ENCODE assay signal across 11 cellular contexts in the genomic region with DNA sequence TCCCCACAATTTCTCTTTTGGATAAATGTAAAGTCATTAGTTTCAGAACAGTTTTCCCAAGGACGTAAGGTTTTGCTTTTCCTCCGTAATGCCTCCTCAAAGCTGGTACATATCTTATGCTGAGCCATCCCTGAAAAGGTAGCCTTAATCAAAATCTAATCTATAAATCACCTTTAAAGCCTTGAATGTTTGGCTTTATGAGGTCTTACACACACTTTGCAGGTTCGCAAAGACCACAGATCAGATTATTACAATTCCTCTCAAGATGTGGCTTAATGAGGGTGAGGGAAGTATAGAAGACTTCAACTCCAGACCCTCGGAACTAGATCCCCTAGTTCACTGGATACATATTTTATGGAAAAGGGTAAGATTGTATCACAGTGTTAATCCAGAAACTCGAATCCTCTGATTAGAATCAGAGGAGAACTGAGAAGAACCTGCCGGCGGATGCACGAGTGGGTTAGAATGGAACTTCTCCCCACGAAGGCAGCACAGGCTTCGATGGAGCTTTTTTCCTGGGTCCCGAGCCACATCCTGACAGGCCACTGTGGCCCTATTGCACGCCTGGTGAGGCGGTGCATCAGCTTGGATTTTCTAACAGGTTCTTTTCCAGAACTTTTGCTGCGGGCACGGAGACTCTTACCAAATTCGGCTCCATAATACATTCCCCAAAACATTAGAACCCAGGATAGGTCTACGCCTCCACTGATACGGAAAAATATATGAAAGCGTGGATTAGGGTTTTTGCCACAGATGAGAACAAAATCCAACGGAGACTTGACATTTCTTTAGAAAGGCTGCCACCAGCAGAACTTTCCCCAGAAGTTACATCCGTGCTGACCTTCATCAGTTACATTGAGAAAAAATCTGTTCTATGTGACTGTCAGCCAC. TPM values are rescaled to one million over a fixed set of nuclear protein-coding genes. Genes with fewer than 3 reads are reported as not detected.
DNase-seq lines count a peak whose midpoint lies in the region; ATAC-seq and TF ChIP-seq lines count a peak whose summit lies in the region.
"Had no signal": no experiment of that assay in that cellular context is flagged by ENCODE, and none has a peak within 500 bp of the region (broad histone marks: within the 10 kb centered on the region; RNA-seq: fewer than 3 reads in every experiment).

No MANE protein-coding gene starts in this region.

- H3K36me3 ChIP-seq in ectodermal cell (ENCODE audit: control insufficient read depth, insufficient read depth, low read length) (no peaks in the 10 kb centered on the region), mesodermal cell (ENCODE audit: control insufficient read depth, insufficient read depth, low read length) (no peaks in the 10 kb centered on the region), tibial nerve (no peaks in the 10 kb centered on the region), A673 (ENCODE audit: insufficient read depth, low read length, poor library complexity, severe bottlenecking) (no peaks in the 10 kb centered on the region)
- H3K36me3 ChIP-seq: transverse colon had no signal

- H3K4me3 ChIP-seq in ectodermal cell (ENCODE audit: insufficient read depth, low read depth, low read length) (peak overlapping the region; percentile 41), mesodermal cell (ENCODE audit: extremely low read depth, insufficient read depth, low read length, poor library complexity, severe bottlenecking) (peak overlapping the region; percentile 27), tibial nerve (peak overlapping the region; percentile 28 to 62 (median 38)), A673 (ENCODE audit: low read depth, low read length, poor library complexity, severe bottlenecking) (no peak overlapping the region)

- no peak for TF ChIP-seq EP300 in tibial nerve (IDR thresholded peaks at IDR 0.05)

- no peak for ATAC-seq in activated T-cell treated with anti-CD3 and anti-CD28 coated beads, Interleukin-2, amount 50 U/mL, for 72 hours (replicated peaks in 1 of 2)
- no peak for ATAC-seq in HG02885 (IDR thresholded peaks at IDR 0.05; ENCODE audit: poor library complexity, unreplicated experiment)

- DNase-seq in activated T-cell treated with anti-CD3 and anti-CD28 coated beads, Interleukin-2, amount 50 U/mL, for 72 hours: no peak
- DNase-seq in activated T-cell treated with anti-CD3 and anti-CD28 coated beads for 4 hours (no peak), tibial nerve (ENCODE audit: low spot score in 2 of 2) (no peak), A673 (ENCODE audit: low spot score) (no peak), GDM1 (lab: John Stamatoyannopoulos, UW) (no peak)
- DNase-seq: activated CD4-positive, CD25-positive, alpha-beta regulatory T cell treated with anti-CD3 and anti-CD28 coated beads, Interleukin-2, amount 50 U/mL, for 72 hours; transverse colon had no signal

- H3K9me3 ChIP-seq in ectodermal cell (ENCODE audit: control insufficient read depth, low read length) (no peaks in the 10 kb centered on the region), mesodermal cell (ENCODE audit: control insufficient read depth, low read length) (no peaks in the 10 kb centered on the region), tibial nerve (no peaks in the 10 kb centered on the region), A673 (ENCODE audit: low read depth, low read length, poor library complexity, severe bottlenecking) (no peaks in the 10 kb centered on the region)
- H3K9me3 ChIP-seq: transverse colon had no signal

- CTCF ChIA-PET in A673 (lab: Charles Lee): no interaction called here

- no peak for TF ChIP-seq POLR2A in tibial nerve (IDR thresholded peaks at IDR 0.05)

- H3K27me3 ChIP-seq in ectodermal cell (ENCODE audit: control insufficient read depth, insufficient read depth, low read length, poor library complexity, severe bottlenecking) (peaks cover 56% of the 10 kb centered on the region), tibial nerve (peaks cover 0 to 29% of the 10 kb centered on the region in 2 donors), A673 (replicated peaks; ENCODE audit: insufficient read depth, low read depth, low read length, poor library complexity) (peaks cover 100% of the 10 kb centered on the region)

- H3K27ac Mint-ChIP-seq in activated T-cell treated with anti-CD3 and anti-CD28 coated beads, Interleukin-2, amount 50 U/mL, for 72 hours: no peak overlapping the region

- intact Hi-C loops in A673 (cut with micrococcal nuclease; ENCODE audit: unreplicated experiment): no loop called here

- H3K27me3 Mint-ChIP-seq in activated T-cell treated with anti-CD3 and anti-CD28 coated beads, Interleukin-2, amount 50 U/mL, for 72 hours (ENCODE audit: low read depth): peaks cover 86% of the 10 kb centered on the region

- peaks cover 0 to 2% of the 10 kb centered on the region in 2 donors for H3K36me3 Mint-ChIP-seq in activated T-cell treated with anti-CD3 and anti-CD28 coated beads, Interleukin-2, amount 50 U/mL, for 72 hours (ENCODE audit: insufficient read depth in 2 of 2)

- H3K4me1 ChIP-seq in ectodermal cell (ENCODE audit: control insufficient read depth, insufficient read depth, low read length): peaks cover 15% of the 10 kb centered on the region
- no peaks in the 10 kb centered on the region for H3K4me1 ChIP-seq in mesodermal cell (ENCODE audit: control insufficient read depth, insufficient read depth, low read length, poor library complexity, severe bottlenecking)
- peaks cover 0 to 27% (median 5%) of the 10 kb centered on the region in 4 donors for H3K4me1 ChIP-seq in tibial nerve
- no peaks in the 10 kb centered on the region for H3K4me1 ChIP-seq in A673 (ENCODE audit: insufficient read depth, low read length, poor library complexity, severe bottlenecking)

- no peaks in the 10 kb centered on the region for H3K4me1 Mint-ChIP-seq in activated T-cell treated with anti-CD3 and anti-CD28 coated beads, Interleukin-2, amount 50 U/mL, for 72 hours (ENCODE audit: low read depth)

- WGBS in ectodermal cell, 2 experiments: 65 to 66% methylated on average over 21 of the region's 21 CpGs
- 58 to 59% methylated on average over 15 to 16 of the region's 21 CpGs for WGBS in mesodermal cell (ENCODE audit: insufficient coverage in 2 of 2), 2 experiments
- 32 to 47% methylated on average over 21 of the region's 21 CpGs for WGBS in tibial nerve, 2 donors

- no peaks in the 10 kb centered on the region for H3K9me3 Mint-ChIP-seq in activated T-cell treated with anti-CD3 and anti-CD28 coated beads, Interleukin-2, amount 50 U/mL, for 72 hours

- H3K4me3 Mint-ChIP-seq in activated T-cell treated with anti-CD3 and anti-CD28 coated beads, Interleukin-2, amount 50 U/mL, for 72 hours: peak overlapping the region; percentile 57 to 65

- POLR2A ChIA-PET in A673 (lab: Charles Lee; ENCODE audit: low non-redundant PET): no interaction called here

- H3K27ac ChIP-seq in ectodermal cell (ENCODE audit: insufficient read depth, low read depth, low read length, poor library complexity, severe bottlenecking): no peak overlapping the region
- no peak overlapping the region for H3K27ac ChIP-seq in mesodermal cell (ENCODE audit: low read depth, low read length, severe bottlenecking)
- peak overlapping the region; percentile 78 to 92 (median 84) for H3K27ac ChIP-seq in tibial nerve
- no peak overlapping the region for H3K27ac ChIP-seq in A673 (ENCODE audit: low read depth, low read length, poor library complexity, severe bottlenecking)

- no TSS peak for BruUV-seq in A673 (replicated peaks; lab: Mats Ljungman, UMichigan)

- no peak for TF ChIP-seq CTCF in tibial nerve (IDR thresholded peaks at IDR 0.05)
- TF ChIP-seq CTCF in A673 (conservative IDR thresholded peaks at IDR 0.05; ENCODE audit: low read depth, low read length): no peak

RNA-seq across cellular contexts. Expression of gene CTXND1, which starts 1.2 kb away (rescaled TPM):
- total RNA-seq in activated T-cell treated with anti-CD3 and anti-CD28 coated beads, Interleukin-2, amount 50 U/mL, for 72 hours: not detected
- polyA plus RNA-seq in ectodermal cell (2013, experiment 1 of 4): 0.80 TPM
- polyA plus RNA-seq in ectodermal cell (2013, experiment 2 of 4): 0.53 TPM
- 1.5 TPM for polyA plus RNA-seq in ectodermal cell (2013, experiment 3 of 4)
- polyA plus RNA-seq in ectodermal cell (2013, experiment 4 of 4): 1.7 TPM
- 0.04 TPM for polyA plus RNA-seq in mesodermal cell (2013, experiment 1 of 2)
- not detected for polyA plus RNA-seq in mesodermal cell (2013, experiment 2 of 2)
- total RNA-seq in tibial nerve (1 to 10 TPM; 1.8 to 3.7 (median 2.6) TPM), A673 (2021) (not detected in 2 replicates)
- total RNA-seq: mesenteric fat pad had no signal

Comparison
In these comparisons a context has a peak if more than half of its experiments do, and no peak if none do; other contexts are left out.
1. H3K27ac ChIP-seq: peak in tibial nerve (4 of 4); none in ectodermal cell (single experiment), mesodermal cell (single experiment) and A673 (single experiment).